In the genomic region with DNA sequence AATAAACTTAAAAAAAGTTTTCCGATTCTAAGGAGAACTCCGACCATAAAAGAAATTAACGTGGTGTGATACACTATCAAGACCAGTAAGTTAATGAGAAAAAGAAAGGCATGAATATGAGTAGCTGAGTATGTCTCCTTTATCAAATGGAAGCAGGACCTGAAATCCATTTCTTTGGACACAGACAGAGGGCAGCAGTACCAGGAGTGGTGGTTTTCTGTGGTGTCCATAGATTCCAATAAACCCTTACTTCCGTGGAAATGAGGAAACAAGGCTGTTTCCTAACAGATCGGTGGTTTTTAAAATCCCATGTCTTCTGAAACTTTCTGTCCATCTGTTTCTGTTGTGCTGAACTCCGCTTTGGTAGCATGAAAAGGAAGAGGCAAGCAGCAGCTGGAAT, we compare ENCODE assay signal across 14 cellular contexts.
DNase-seq lines count a peak whose midpoint lies in the region; TF ChIP-seq lines count a peak whose summit lies in the region.
"Had no signal": no experiment of that assay in that cellular context is flagged by ENCODE, and none has a peak within 500 bp of the region (broad histone marks: within the 10 kb centered on the region; RNA-seq: fewer than 3 reads in every experiment).

No MANE protein-coding gene starts in this region.

- no peak overlapping the region for H3K27ac ChIP-seq in RWPE1
- H3K27ac ChIP-seq: transverse colon had no signal

- peaks cover 6% of the 10 kb centered on the region for H3K27me3 Mint-ChIP-seq in progenitor cell of endocrine pancreas

- TF ChIP-seq POLR2A in NB4 (IDR thresholded peaks at IDR 0.05; ENCODE audit: extremely low read depth, insufficient read length) = no peak

- TF ChIP-seq CTCF in NB4 (IDR thresholded peaks at IDR 0.05; ENCODE audit: low read depth, low read length) = no peak
- TF ChIP-seq CTCF in progenitor cell of endocrine pancreas (IDR thresholded peaks at IDR 0.05; ENCODE audit: unreplicated experiment) = no peak
- no peak for TF ChIP-seq CTCF in RWPE1 (conservative IDR thresholded peaks at IDR 0.05; ENCODE audit: low read depth)
- TF ChIP-seq CTCF in GM10266 (IDR thresholded peaks at IDR 0.05; ENCODE audit: control insufficient read depth, insufficient read depth, low read depth, missing control alignments) = no peak

- H3K4me1 Mint-ChIP-seq in progenitor cell of endocrine pancreas (ENCODE audit: low read depth) = no peaks in the 10 kb centered on the region

- H3K9me3 Mint-ChIP-seq in progenitor cell of endocrine pancreas (ENCODE audit: low read depth) = no peaks in the 10 kb centered on the region

- peak; percentile 6 for DNase-seq in DMS53 (lab: John Stamatoyannopoulos, UW)
- DNase-seq in DMS53 treated with DMSO at 0.1 percent for 48 hours (lab: John Stamatoyannopoulos, UW; ENCODE audit: unreplicated experiment) = no peak
- peak; percentile 24 for DNase-seq in NB4 (ENCODE audit: low read depth)
- DNase-seq in dermis microvascular lymphatic vessel endothelial cell (ENCODE audit: low read depth in 2 of 2) = peak; percentile 4 to 26
- DNase-seq in progenitor cell of endocrine pancreas (ENCODE audit: low spot score, unreplicated experiment) = no peak
- no peak for DNase-seq in RWPE1 (ENCODE audit: low spot score)
- no peak for DNase-seq in GM10266 (ENCODE audit: extremely low spot score)
- no peak for DNase-seq in activated T-cell treated with anti-CD3 and anti-CD28 coated beads for 4 hours
- DNase-seq: activated CD4-positive, alpha-beta T cell treated with anti-CD3 and anti-CD28 coated beads for 48 hours; anterior cingulate cortex; DMS79 treated with DMSO at 0.1 percent for 48 hours; mesendoderm; NCI-H2029; transverse colon had no signal

- no peak overlapping the region for H3K4me3 Mint-ChIP-seq in progenitor cell of endocrine pancreas (ENCODE audit: low read depth)

- H3K4me3 ChIP-seq in NB4 (ENCODE audit: low read depth, low read length) = no peak overlapping the region
- H3K4me3 ChIP-seq: transverse colon had no signal

- H3K36me3 Mint-ChIP-seq in progenitor cell of endocrine pancreas (ENCODE audit: insufficient read depth) = no peaks in the 10 kb centered on the region

- H3K27ac Mint-ChIP-seq in progenitor cell of endocrine pancreas = peak overlapping the region; percentile 46

- CTCF ChIA-PET in RWPE1 (lab: Yijun Ruan, JAX) = no interaction called here

- POLR2A ChIA-PET in RWPE1 (lab: Yijun Ruan, JAX; ENCODE audit: low non-redundant PET) = interaction anchor here (0.6 kb wide), 1 partner anchor 291 kb away, joined by 6 read pairs; no protein-coding TSS in a partner anchor

Comparison
In these comparisons a context has a peak if more than half of its experiments do, and no peak if none do; other contexts are left out.
1. DNase-seq: peak in DMS53 (single experiment), NB4 (single experiment) and dermis microvascular lymphatic vessel endothelial cell (2 of 2); none in DMS53 treated with DMSO at 0.1 percent for 48 hours (single experiment), progenitor cell of endocrine pancreas (single experiment), RWPE1 (single experiment), GM10266 (single experiment) and activated T-cell treated with anti-CD3 and anti-CD28 coated beads for 4 hours (single experiment).